Comparison of ENCODE assay signal across 35 cellular contexts in genomic region chr1:63214553-63214952, GRCh38.
"Had no signal": no experiment of that assay in that cellular context is flagged by ENCODE, and none has a peak within 500 bp of the region (broad histone marks: within the 10 kb centered on the region; RNA-seq: fewer than 3 reads in every experiment).

No MANE protein-coding gene starts in this region.

- H3K4me3 ChIP-seq: MG63 had no signal

- DNase-seq: Karpas-422, Kasumi-1, MG63, MM.1S, MV-4-11, NCI-H1048, NCI-H1092, NCI-H1092 treated with DMSO at 0.1 percent for 48 hours, NCI-H1105, NCI-H1105 treated with DMSO at 0.1 percent for 48 hours, NCI-H1417, NCI-H1417 treated with DMSO at 0.1 percent for 48 hours, NCI-H1436, NCI-H1436 treated with DMSO at 0.1 percent for 48 hours, NCI-H146, NCI-H1694, NCI-H1694 treated with DMSO at 0.1 percent for 48 hours, NCI-H187, NCI-H187 treated with DMSO at 0.1 percent for 48 hours, NCI-H1930, NCI-H2029, NCI-H2029 treated with DMSO at 0.1 percent for 48 hours, NCI-H2081, NCI-H2081 treated with DMSO at 0.1 percent for 48 hours, NCI-H2107, NCI-H2171, NCI-H2171 treated with DMSO at 0.1 percent for 48 hours, NCI-H2227 treated with DMSO at 0.1 percent for 48 hours, NCI-H226, NCI-H345, NCI-H446, NCI-H446 treated with DMSO at 0.1 percent for 48 hours, NCI-H510A, NCI-H510A treated with DMSO at 0.1 percent for 48 hours, NCI-H524 had no signal

- H3K27me3 ChIP-seq: MG63 had no signal

- H3K36me3 ChIP-seq: MG63 had no signal
